Comparison of ENCODE assay signal across 1 cellular context in the genomic region with DNA sequence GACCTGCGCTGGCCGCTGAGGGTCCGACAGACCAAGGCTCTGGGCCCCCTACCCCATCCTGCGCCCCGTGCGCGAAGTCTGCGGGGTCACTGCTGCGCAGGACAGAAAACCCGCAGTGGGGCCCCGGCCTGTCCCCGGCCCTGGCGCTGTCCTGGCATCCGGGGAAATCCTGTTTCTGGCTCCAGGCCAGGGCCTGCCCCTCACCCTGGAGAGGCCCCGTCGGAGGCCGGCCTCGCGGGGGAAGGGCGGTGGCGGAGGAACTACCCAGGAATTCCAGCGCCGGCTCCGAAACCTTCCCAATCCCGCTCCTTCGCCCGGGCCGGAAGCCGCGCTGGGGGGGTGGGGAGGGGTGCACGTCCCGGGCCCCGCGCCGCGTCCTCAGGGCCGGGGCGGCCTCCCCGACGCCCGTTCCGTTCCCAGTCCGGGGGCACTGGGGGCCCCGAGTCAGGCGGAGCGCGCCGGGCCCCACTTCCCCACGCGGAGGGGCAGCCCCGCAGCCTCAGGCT.
A peak's percentile ranks its signal among the peaks of the same experiment; 100 is the strongest.
TF ChIP-seq lines count a peak whose summit lies in the region.

No MANE protein-coding gene starts in this region.

TF ChIP-seq in GM23338, 12 proteins besides CTCF, POLR2A, EP300 and RAD21 (continued from another document):
- TF ChIP-seq CREB1 (CRISPR knock-in tag; IDR thresholded peaks at IDR 0.05; ENCODE audit: low read depth): peak; percentile 50; the same call in 1 of the 2 replicates
- TF ChIP-seq EZH2 (IDR thresholded peaks at IDR 0.05; ENCODE audit: low read depth, unreplicated experiment): no peak
- TF ChIP-seq, protein P1, sequence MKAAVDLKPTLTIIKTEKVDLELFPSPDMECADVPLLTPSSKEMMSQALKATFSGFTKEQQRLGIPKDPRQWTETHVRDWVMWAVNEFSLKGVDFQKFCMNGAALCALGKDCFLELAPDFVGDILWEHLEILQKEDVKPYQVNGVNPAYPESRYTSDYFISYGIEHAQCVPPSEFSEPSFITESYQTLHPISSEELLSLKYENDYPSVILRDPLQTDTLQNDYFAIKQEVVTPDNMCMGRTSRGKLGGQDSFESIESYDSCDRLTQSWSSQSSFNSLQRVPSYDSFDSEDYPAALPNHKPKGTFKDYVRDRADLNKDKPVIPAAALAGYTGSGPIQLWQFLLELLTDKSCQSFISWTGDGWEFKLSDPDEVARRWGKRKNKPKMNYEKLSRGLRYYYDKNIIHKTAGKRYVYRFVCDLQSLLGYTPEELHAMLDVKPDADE (IDR thresholded peaks at IDR 0.05): no peak
- no peak for TF ChIP-seq ZNF462 (CRISPR knock-in tag; IDR thresholded peaks at IDR 0.05)
- no peak for TF ChIP-seq EZH2phosphoT487 (IDR thresholded peaks at IDR 0.05; ENCODE audit: unreplicated experiment)
- no peak for TF ChIP-seq ZNF114 (CRISPR knock-in tag; IDR thresholded peaks at IDR 0.05)
- TF ChIP-seq NANOG (IDR thresholded peaks at IDR 0.05; ENCODE audit: borderline replicate concordance): no peak
- no peak for TF ChIP-seq STAT1 (IDR thresholded peaks at IDR 0.05; ENCODE audit: unreplicated experiment)
- no peak for TF ChIP-seq JUNB (IDR thresholded peaks at IDR 0.05; ENCODE audit: unreplicated experiment)
